12 cellular contexts compared by ENCODE assay signal in genomic region chr21:42248783-42249597, GRCh38. TPM values are rescaled to one million over a fixed set of nuclear protein-coding genes. Genes with fewer than 3 reads are reported as not detected.
DNase-seq lines count a peak whose midpoint lies in the region; ATAC-seq and TF ChIP-seq lines count a peak whose summit lies in the region.
"Had no signal": no experiment of that assay in that cellular context is flagged by ENCODE, and none has a peak within 500 bp of the region (broad histone marks: within the 10 kb centered on the region; RNA-seq: fewer than 3 reads in every experiment).

No MANE protein-coding gene starts in this region.

- intact Hi-C loops in posterior vena cava (cut with DNase I) = no loop called here

- DNase-seq in MV-4-11 (lab: John Stamatoyannopoulos, UW) (peak; percentile 90), posterior vena cava (ENCODE audit: low spot score) (peak; percentile 57), NCI-H2107 (lab: John Stamatoyannopoulos, UW) (no peak), NCI-H446 (lab: John Stamatoyannopoulos, UW) (no peak), progenitor cell of endocrine pancreas (ENCODE audit: low spot score, unreplicated experiment) (no peak)
- no peak for DNase-seq in stimulated activated CD4-positive, alpha-beta T cell treated with anti-CD3 and anti-CD28 coated beads, Interleukin-15, amount 100 ng/mL, for 24 hours
- DNase-seq: activated CD8-positive, alpha-beta T cell treated with anti-CD3 and anti-CD28 coated beads for 36 hours; amniotic stem cell; NCI-H1092 treated with DMSO at 0.1 percent for 48 hours; SJCRH30 had no signal

- no peak for TF ChIP-seq CTCF in progenitor cell of endocrine pancreas (IDR thresholded peaks at IDR 0.05; ENCODE audit: unreplicated experiment)

- H3K27ac Mint-ChIP-seq in progenitor cell of endocrine pancreas = no peak overlapping the region
- H3K27ac Mint-ChIP-seq: activated CD8-positive, alpha-beta T cell treated with anti-CD3 and anti-CD28 coated beads for 36 hours had no signal

- no peaks in the 10 kb centered on the region for H3K36me3 Mint-ChIP-seq in progenitor cell of endocrine pancreas (ENCODE audit: insufficient read depth)

- peaks cover 46% of the 10 kb centered on the region for H3K27me3 Mint-ChIP-seq in progenitor cell of endocrine pancreas
- H3K27me3 Mint-ChIP-seq: activated CD8-positive, alpha-beta T cell treated with anti-CD3 and anti-CD28 coated beads for 36 hours had no signal

- H3K9me3 Mint-ChIP-seq in progenitor cell of endocrine pancreas (ENCODE audit: low read depth) = no peaks in the 10 kb centered on the region
- H3K9me3 Mint-ChIP-seq: activated CD8-positive, alpha-beta T cell treated with anti-CD3 and anti-CD28 coated beads for 36 hours had no signal

- H3K4me1 Mint-ChIP-seq in progenitor cell of endocrine pancreas (ENCODE audit: low read depth) = no peaks in the 10 kb centered on the region

- no peak overlapping the region for H3K4me3 Mint-ChIP-seq in progenitor cell of endocrine pancreas (ENCODE audit: low read depth)
- H3K4me3 Mint-ChIP-seq: activated CD8-positive, alpha-beta T cell treated with anti-CD3 and anti-CD28 coated beads for 36 hours had no signal

- peak; percentile 74 for ATAC-seq in GM18909 (IDR thresholded peaks at IDR 0.05; ENCODE audit: poor library complexity, unreplicated experiment)
- peak; percentile 74 for ATAC-seq in HG02759 (IDR thresholded peaks at IDR 0.05; ENCODE audit: unreplicated experiment)
- ATAC-seq: activated CD8-positive, alpha-beta T cell treated with anti-CD3 and anti-CD28 coated beads for 36 hours had no signal

RNA-seq across cellular contexts. Expression of gene ABCG1, which starts 30.1 kb away (rescaled TPM):
- 10 to 100 TPM; 11.8 to 12.4 TPM for total RNA-seq in posterior vena cava
- 3.7 and 4.6 TPM in 2 replicates for total RNA-seq in progenitor cell of endocrine pancreas

Comparison
In these comparisons a context has a peak if more than half of its experiments do, and no peak if none do; other contexts are left out.
1. DNase-seq: peak in MV-4-11 (single experiment) and posterior vena cava (single experiment); none in stimulated activated CD4-positive, alpha-beta T cell treated with anti-CD3 and anti-CD28 coated beads, Interleukin-15, amount 100 ng/mL, for 24 hours (single experiment), NCI-H2107 (single experiment), NCI-H446 (0 of 2) and progenitor cell of endocrine pancreas (single experiment).